In the genomic region with DNA sequence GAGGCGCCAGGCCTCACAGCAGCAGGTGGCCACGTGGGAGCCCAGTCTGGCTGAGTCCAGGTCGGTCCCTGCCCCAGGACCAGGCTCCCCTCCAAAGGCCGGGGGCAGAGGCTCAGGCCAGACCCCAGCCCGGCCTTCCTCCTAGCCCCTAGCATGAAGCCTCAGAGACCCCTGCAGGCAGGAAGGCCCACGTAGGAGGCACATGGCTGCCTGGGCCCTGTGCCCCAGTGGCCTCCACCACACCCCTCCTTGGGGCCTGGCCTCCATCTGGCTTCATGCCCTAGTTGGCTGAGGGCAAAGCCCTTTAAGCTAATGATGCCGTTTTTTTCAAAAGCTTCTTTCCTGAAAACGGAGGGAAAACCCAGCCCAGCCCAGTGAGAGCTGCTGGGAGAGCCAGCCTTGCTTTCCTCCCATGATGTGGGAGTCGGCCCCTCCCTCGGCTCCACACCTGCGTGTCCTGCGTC, we compare ENCODE assay signal across 33 cellular contexts. TPM values are rescaled to one million over a fixed set of nuclear protein-coding genes. Genes with fewer than 3 reads are reported as not detected.
DNase-seq lines count a peak whose midpoint lies in the region; ATAC-seq and TF ChIP-seq lines count a peak whose summit lies in the region.
"Had no signal": no experiment of that assay in that cellular context is flagged by ENCODE, and none has a peak within 500 bp of the region (broad histone marks: within the 10 kb centered on the region; RNA-seq: fewer than 3 reads in every experiment).

No MANE protein-coding gene starts in this region.

- H3K9me3 Mint-ChIP-seq in activated naive CD8-positive, alpha-beta T cell treated with anti-CD3 and anti-CD28 coated beads, Interleukin-2, amount 10 ng/mL, durations not matched to agents 7 days and 5 days = no peaks in the 10 kb centered on the region
- H3K9me3 Mint-ChIP-seq in activated naive CD8-positive, alpha-beta T cell treated with anti-CD3 and anti-CD28 coated beads, Interleukin-2, amount 50 U/mL, for 24 hours = no peaks in the 10 kb centered on the region
- H3K9me3 Mint-ChIP-seq in activated T-cell treated with anti-CD3 and anti-CD28 coated beads, Interleukin-2, amount 50 U/mL, for 24 hours = no peaks in the 10 kb centered on the region
- no peaks in the 10 kb centered on the region for H3K9me3 Mint-ChIP-seq in activated T-helper 1 cell treated with anti-CD3 and anti-CD28 coated beads, Interleukin-12 subunit alpha, Interleukin-12 subunit beta, Interleukin-2, Interleukin-4 antibody, amounts not matched to agents 30 ng/mL and 10 ng/mL and 1 ng/mL, durations not matched to agents 14 hours and 24 hours and 36 hours
- H3K9me3 Mint-ChIP-seq: T-cell had no signal

- H3K4me3 ChIP-seq in suprapubic skin (no peak overlapping the region), smooth muscle cell (no peak overlapping the region)
- H3K4me3 ChIP-seq: A549, adrenal gland, body of pancreas, K562, SJCRH30, stomach, tibial nerve had no signal

- H3K4me1 ChIP-seq in suprapubic skin = no peaks in the 10 kb centered on the region
- H3K4me1 ChIP-seq in smooth muscle cell (ENCODE audit: low read depth) = no peaks in the 10 kb centered on the region
- H3K4me1 ChIP-seq: A549, adrenal gland, body of pancreas, SJCRH30, stomach, tibial nerve had no signal

- intact Hi-C loops in activated T-helper 1 cell treated with anti-CD3 and anti-CD28 coated beads, Interleukin-12 subunit alpha, Interleukin-12 subunit beta, Interleukin-2, Interleukin-4 antibody, amounts not matched to agents 30 ng/mL and 10 ng/mL and 1 ng/mL, durations not matched to agents 14 hours and 24 hours and 36 hours (cut with micrococcal nuclease) = no loop called here

- H3K27ac Mint-ChIP-seq in activated naive CD8-positive, alpha-beta T cell treated with anti-CD3 and anti-CD28 coated beads, Interleukin-2, amount 10 ng/mL, durations not matched to agents 7 days and 5 days = no peak overlapping the region
- no peak overlapping the region for H3K27ac Mint-ChIP-seq in activated naive CD8-positive, alpha-beta T cell treated with anti-CD3 and anti-CD28 coated beads, Interleukin-2, amount 50 U/mL, for 24 hours
- H3K27ac Mint-ChIP-seq in activated T-cell treated with anti-CD3 and anti-CD28 coated beads, Interleukin-2, amount 50 U/mL, for 24 hours = no peak overlapping the region
- no peak overlapping the region for H3K27ac Mint-ChIP-seq in activated T-helper 1 cell treated with anti-CD3 and anti-CD28 coated beads, Interleukin-12 subunit alpha, Interleukin-12 subunit beta, Interleukin-2, Interleukin-4 antibody, amounts not matched to agents 30 ng/mL and 10 ng/mL and 1 ng/mL, durations not matched to agents 14 hours and 24 hours and 36 hours
- H3K27ac Mint-ChIP-seq: activated CD8-positive, alpha-beta T cell treated with anti-CD3 and anti-CD28 coated beads, Interleukin-2, amount 10 ng/mL, durations not matched to agents 7 days and 5 days; T-cell had no signal

- H3F3A ChIP-seq in smooth muscle cell (ENCODE audit: low read depth) = no peaks in the 10 kb centered on the region

- ATAC-seq in activated naive CD8-positive, alpha-beta T cell treated with anti-CD3 and anti-CD28 coated beads, Interleukin-2, amount 10 ng/mL, durations not matched to agents 7 days and 5 days (ENCODE audit: low read depth) = no peak
- no peak for ATAC-seq in activated naive CD8-positive, alpha-beta T cell treated with anti-CD3 and anti-CD28 coated beads, Interleukin-2, amount 50 U/mL, for 24 hours
- peak; percentile 7 for ATAC-seq in left lobe of liver
- ATAC-seq: A549; activated CD8-positive, alpha-beta T cell treated with anti-CD3 and anti-CD28 coated beads, Interleukin-2, amount 10 ng/mL, durations not matched to agents 7 days and 5 days; body of pancreas; HCT116; K562; T-cell had no signal

- WGBS in suprapubic skin = 50% methylated on average over 6 of the region's 12 CpGs
- 95% methylated on average over 12 of the region's 12 CpGs for WGBS in smooth muscle cell (ENCODE audit: low lambda C conversion rate)

- peaks cover 4% of the 10 kb centered on the region for H3K4me1 Mint-ChIP-seq in activated naive CD8-positive, alpha-beta T cell treated with anti-CD3 and anti-CD28 coated beads, Interleukin-2, amount 10 ng/mL, durations not matched to agents 7 days and 5 days
- H3K4me1 Mint-ChIP-seq in activated naive CD8-positive, alpha-beta T cell treated with anti-CD3 and anti-CD28 coated beads, Interleukin-2, amount 50 U/mL, for 24 hours = no peaks in the 10 kb centered on the region
- H3K4me1 Mint-ChIP-seq in activated T-cell treated with anti-CD3 and anti-CD28 coated beads, Interleukin-2, amount 50 U/mL, for 24 hours (ENCODE audit: low read depth) = no peaks in the 10 kb centered on the region
- H3K4me1 Mint-ChIP-seq in activated T-helper 1 cell treated with anti-CD3 and anti-CD28 coated beads, Interleukin-12 subunit alpha, Interleukin-12 subunit beta, Interleukin-2, Interleukin-4 antibody, amounts not matched to agents 30 ng/mL and 10 ng/mL and 1 ng/mL, durations not matched to agents 14 hours and 24 hours and 36 hours (ENCODE audit: low read depth) = no peaks in the 10 kb centered on the region

- H3K36me3 Mint-ChIP-seq in activated naive CD8-positive, alpha-beta T cell treated with anti-CD3 and anti-CD28 coated beads, Interleukin-2, amount 10 ng/mL, durations not matched to agents 7 days and 5 days = no peaks in the 10 kb centered on the region
- H3K36me3 Mint-ChIP-seq in activated naive CD8-positive, alpha-beta T cell treated with anti-CD3 and anti-CD28 coated beads, Interleukin-2, amount 50 U/mL, for 24 hours (ENCODE audit: low read depth) = no peaks in the 10 kb centered on the region
- H3K36me3 Mint-ChIP-seq in activated T-cell treated with anti-CD3 and anti-CD28 coated beads, Interleukin-2, amount 50 U/mL, for 24 hours (ENCODE audit: low read depth) = no peaks in the 10 kb centered on the region
- no peaks in the 10 kb centered on the region for H3K36me3 Mint-ChIP-seq in activated T-helper 1 cell treated with anti-CD3 and anti-CD28 coated beads, Interleukin-12 subunit alpha, Interleukin-12 subunit beta, Interleukin-2, Interleukin-4 antibody, amounts not matched to agents 30 ng/mL and 10 ng/mL and 1 ng/mL, durations not matched to agents 14 hours and 24 hours and 36 hours (ENCODE audit: low read depth)
- H3K36me3 Mint-ChIP-seq: T-cell had no signal

- no peaks in the 10 kb centered on the region for H3K27me3 Mint-ChIP-seq in activated naive CD8-positive, alpha-beta T cell treated with anti-CD3 and anti-CD28 coated beads, Interleukin-2, amount 10 ng/mL, durations not matched to agents 7 days and 5 days
- peaks cover 2% of the 10 kb centered on the region for H3K27me3 Mint-ChIP-seq in activated naive CD8-positive, alpha-beta T cell treated with anti-CD3 and anti-CD28 coated beads, Interleukin-2, amount 50 U/mL, for 24 hours
- no peaks in the 10 kb centered on the region for H3K27me3 Mint-ChIP-seq in activated T-cell treated with anti-CD3 and anti-CD28 coated beads, Interleukin-2, amount 50 U/mL, for 24 hours
- H3K27me3 Mint-ChIP-seq in activated T-helper 1 cell treated with anti-CD3 and anti-CD28 coated beads, Interleukin-12 subunit alpha, Interleukin-12 subunit beta, Interleukin-2, Interleukin-4 antibody, amounts not matched to agents 30 ng/mL and 10 ng/mL and 1 ng/mL, durations not matched to agents 14 hours and 24 hours and 36 hours (ENCODE audit: insufficient read depth) = no peaks in the 10 kb centered on the region
- H3K27me3 Mint-ChIP-seq: T-cell had no signal

- H4K20me1 ChIP-seq in smooth muscle cell (ENCODE audit: low read depth) = no peaks in the 10 kb centered on the region

- H3K27ac ChIP-seq in suprapubic skin (no peak overlapping the region), smooth muscle cell (ENCODE audit: low read depth) (no peak overlapping the region)
- H3K27ac ChIP-seq: A549, body of pancreas, neutrophil, SJCRH30, stomach, tibial nerve had no signal

- no peak overlapping the region for H3K4me2 ChIP-seq in smooth muscle cell
- H3K4me2 ChIP-seq: A549 had no signal

- H3K79me2 ChIP-seq in smooth muscle cell (ENCODE audit: low read depth) = no peaks in the 10 kb centered on the region

- H3K36me3 ChIP-seq in suprapubic skin = no peaks in the 10 kb centered on the region
- H3K36me3 ChIP-seq in smooth muscle cell (ENCODE audit: low read depth) = no peaks in the 10 kb centered on the region
- H3K36me3 ChIP-seq: adrenal gland, neutrophil, SJCRH30, stomach, tibial nerve had no signal

- no peak for TF ChIP-seq CTCF in suprapubic skin (IDR thresholded peaks at IDR 0.05)
- TF ChIP-seq CTCF in smooth muscle cell (IDR thresholded peaks at IDR 0.05; ENCODE audit: borderline replicate concordance, insufficient read depth, poor library complexity, severe bottlenecking) = no peak

- H3K9me3 ChIP-seq in suprapubic skin = no peaks in the 10 kb centered on the region
- H3K9me3 ChIP-seq in smooth muscle cell (replicated peaks; ENCODE audit: low read depth) = no peaks in the 10 kb centered on the region
- H3K9me3 ChIP-seq: A549, adrenal gland, body of pancreas, neutrophil, SJCRH30, stomach had no signal

- no peak for TF ChIP-seq EP300 in suprapubic skin (IDR thresholded peaks at IDR 0.05)

- TF ChIP-seq POLR2A in suprapubic skin (IDR thresholded peaks at IDR 0.05) = no peak

- POLR2A ChIA-PET in activated naive CD8-positive, alpha-beta T cell treated with anti-CD3 and anti-CD28 coated beads, Interleukin-2, amount 10 ng/mL, durations not matched to agents 7 days and 5 days (lab: Charles Lee) = no interaction called here

- H3K4me3 Mint-ChIP-seq in activated naive CD8-positive, alpha-beta T cell treated with anti-CD3 and anti-CD28 coated beads, Interleukin-2, amount 10 ng/mL, durations not matched to agents 7 days and 5 days = no peak overlapping the region
- no peak overlapping the region for H3K4me3 Mint-ChIP-seq in activated naive CD8-positive, alpha-beta T cell treated with anti-CD3 and anti-CD28 coated beads, Interleukin-2, amount 50 U/mL, for 24 hours
- H3K4me3 Mint-ChIP-seq in activated T-cell treated with anti-CD3 and anti-CD28 coated beads, Interleukin-2, amount 50 U/mL, for 24 hours = no peak overlapping the region
- no peak overlapping the region for H3K4me3 Mint-ChIP-seq in activated T-helper 1 cell treated with anti-CD3 and anti-CD28 coated beads, Interleukin-12 subunit alpha, Interleukin-12 subunit beta, Interleukin-2, Interleukin-4 antibody, amounts not matched to agents 30 ng/mL and 10 ng/mL and 1 ng/mL, durations not matched to agents 14 hours and 24 hours and 36 hours
- H3K4me3 Mint-ChIP-seq: activated CD8-positive, alpha-beta T cell treated with anti-CD3 and anti-CD28 coated beads, Interleukin-2, amount 10 ng/mL, durations not matched to agents 7 days and 5 days; T-cell had no signal

- peak; percentile 25 for DNase-seq in activated naive CD8-positive, alpha-beta T cell treated with anti-CD3 and anti-CD28 coated beads, Interleukin-2, amount 10 ng/mL, durations not matched to agents 7 days and 5 days
- DNase-seq in activated naive CD8-positive, alpha-beta T cell treated with anti-CD3 and anti-CD28 coated beads, Interleukin-2, amount 50 U/mL, for 24 hours = no peak
- DNase-seq in dermis microvascular lymphatic vessel endothelial cell (ENCODE audit: low read depth in 2 of 2) (peak; percentile 71 to 82), left lobe of liver (ENCODE audit: low spot score) (no peak), suprapubic skin (ENCODE audit: low spot score in 2 of 2) (peak; percentile 59 to 64), smooth muscle cell (lab: John Stamatoyannopoulos, UW; ENCODE audit: unreplicated experiment) (no peak)
- no peak for DNase-seq in activated T-cell treated with anti-CD3 and anti-CD28 coated beads, Interleukin-2, amount 50 U/mL, for 24 hours
- no peak for DNase-seq in activated T-helper 1 cell treated with anti-CD3 and anti-CD28 coated beads, Interleukin-12 subunit alpha, Interleukin-12 subunit beta, Interleukin-2, Interleukin-4 antibody, amounts not matched to agents 30 ng/mL and 10 ng/mL and 1 ng/mL, durations not matched to agents 14 hours and 24 hours and 36 hours (ENCODE audit: low spot score)
- DNase-seq: activated CD8-positive, alpha-beta T cell treated with anti-CD3 and anti-CD28 coated beads, Interleukin-2, amount 10 ng/mL, durations not matched to agents 7 days and 5 days; effector CD4-positive, alpha-beta T cell; kidney glomerular epithelial cell; mesenchymal stem cell; NCI-H1417; NCI-H2081; NCI-H226; NCI-H748 treated with DMSO at 0.1 percent for 48 hours; SJCRH30; stimulated activated CD4-positive, alpha-beta T cell treated with anti-CD3 and anti-CD28 coated beads, Interleukin-1b, Interleukin-23, amount 100 ng/mL, for 48 hours; T-cell had no signal

- H2AFZ ChIP-seq in smooth muscle cell (ENCODE audit: low read depth) = no peak overlapping the region

- H3K27me3 ChIP-seq in suprapubic skin = peaks cover 43% of the 10 kb centered on the region
- peaks cover 17% of the 10 kb centered on the region for H3K27me3 ChIP-seq in smooth muscle cell (ENCODE audit: low read depth)
- H3K27me3 ChIP-seq: adrenal gland, body of pancreas, SJCRH30 had no signal

- no peak overlapping the region for H3K9ac ChIP-seq in smooth muscle cell (ENCODE audit: low read depth)

RNA-seq across cellular contexts. Expression of gene FLT4, which starts 9.1 kb away (rescaled TPM):
- total RNA-seq in activated naive CD8-positive, alpha-beta T cell treated with anti-CD3 and anti-CD28 coated beads, Interleukin-2, amount 10 ng/mL, durations not matched to agents 7 days and 5 days = 10 to 100 TPM; 11.6 to 13.2 TPM
- total RNA-seq in dermis microvascular lymphatic vessel endothelial cell (236 and 480 TPM in 2 replicates), left lobe of liver (7.7 TPM), suprapubic skin (1 to 10 TPM in 3 of 4 donors, under 1 TPM in 1; 0.79 to 8.9 (median 1.4) TPM), smooth muscle cell (not detected in 2 replicates)
- polyA plus RNA-seq in smooth muscle cell = 0.56 TPM in 1 of 2 replicates, not detected in the other
- total RNA-seq in activated T-helper 1 cell treated with anti-CD3 and anti-CD28 coated beads, Interleukin-12 subunit alpha, Interleukin-12 subunit beta, Interleukin-2, Interleukin-4 antibody, amounts not matched to agents 30 ng/mL and 10 ng/mL and 1 ng/mL, durations not matched to agents 14 hours and 24 hours and 36 hours = 0.86 and 1.8 TPM in 2 replicates
- total RNA-seq: M059J had no signal

RNA-seq across cellular contexts. Expression of gene SCGB3A1, which starts 49.0 kb away (rescaled TPM):
- 1 to 10 TPM; 6.6 to 7.1 TPM for total RNA-seq in activated naive CD8-positive, alpha-beta T cell treated with anti-CD3 and anti-CD28 coated beads, Interleukin-2, amount 10 ng/mL, durations not matched to agents 7 days and 5 days
- 1.5 TPM in 2 replicates for total RNA-seq in dermis microvascular lymphatic vessel endothelial cell
- total RNA-seq in left lobe of liver = 0.93 TPM
- total RNA-seq in suprapubic skin = 1 to 10 TPM in 3 of 4 donors, not detected in 1; 2.2 to 7.8 (median 4.1) TPM
- total RNA-seq in smooth muscle cell = not detected in 2 replicates
- 0.38 TPM in 1 of 2 replicates, not detected in the other for polyA plus RNA-seq in smooth muscle cell
- not detected in 2 replicates for total RNA-seq in activated T-helper 1 cell treated with anti-CD3 and anti-CD28 coated beads, Interleukin-12 subunit alpha, Interleukin-12 subunit beta, Interleukin-2, Interleukin-4 antibody, amounts not matched to agents 30 ng/mL and 10 ng/mL and 1 ng/mL, durations not matched to agents 14 hours and 24 hours and 36 hours
- total RNA-seq: activated CD8-positive, alpha-beta T cell treated with anti-CD3 and anti-CD28 coated beads, Interleukin-2, amount 10 ng/mL, durations not matched to agents 7 days and 5 days; body of pancreas; cerebellum; epithelial cell of proximal tubule; G401; HT1080; M059J; pulmonary artery endothelial cell; SJCRH30; tibial nerve had no signal
- polyA plus RNA-seq: A549, K562 had no signal

Comparison
In these comparisons a context has a peak if more than half of its experiments do, and no peak if none do; other contexts are left out.
1. DNase-seq: peak in activated naive CD8-positive, alpha-beta T cell treated with anti-CD3 and anti-CD28 coated beads, Interleukin-2, amount 10 ng/mL, durations not matched to agents 7 days and 5 days (single experiment), dermis microvascular lymphatic vessel endothelial cell (2 of 2) and suprapubic skin (2 of 2); none in activated naive CD8-positive, alpha-beta T cell treated with anti-CD3 and anti-CD28 coated beads, Interleukin-2, amount 50 U/mL, for 24 hours (single experiment), left lobe of liver (single experiment), smooth muscle cell (single experiment), activated T-cell treated with anti-CD3 and anti-CD28 coated beads, Interleukin-2, amount 50 U/mL, for 24 hours (single experiment) and activated T-helper 1 cell treated with anti-CD3 and anti-CD28 coated beads, Interleukin-12 subunit alpha, Interleukin-12 subunit beta, Interleukin-2, Interleukin-4 antibody, amounts not matched to agents 30 ng/mL and 10 ng/mL and 1 ng/mL, durations not matched to agents 14 hours and 24 hours and 36 hours (single experiment).
2. RNA of gene FLT4, which starts 9.1 kb away (total RNA-seq): 236 to 480 TPM in dermis microvascular lymphatic vessel endothelial cell; 11.6 to 13.2 TPM in activated naive CD8-positive, alpha-beta T cell treated with anti-CD3 and anti-CD28 coated beads, Interleukin-2, amount 10 ng/mL, durations not matched to agents 7 days and 5 days, 7.7 TPM in left lobe of liver (single experiment), 0.79 to 8.9 TPM in suprapubic skin, 0.86 to 1.8 TPM in activated T-helper 1 cell treated with anti-CD3 and anti-CD28 coated beads, Interleukin-12 subunit alpha, Interleukin-12 subunit beta, Interleukin-2, Interleukin-4 antibody, amounts not matched to agents 30 ng/mL and 10 ng/mL and 1 ng/mL, durations not matched to agents 14 hours and 24 hours and 36 hours and not detected in smooth muscle cell; every median in the first group is over 10 times any median in the second.